Comparison of ENCODE assay signal across 8 cellular contexts in genomic region chr11:85663781-85664560, GRCh38. TPM values are rescaled to one million over a fixed set of nuclear protein-coding genes. Genes with fewer than 3 reads are reported as not detected.
DNase-seq lines count a peak whose midpoint lies in the region; ATAC-seq and TF ChIP-seq lines count a peak whose summit lies in the region.

No MANE protein-coding gene starts in this region.

- TF ChIP-seq CTCF in epithelial cell of esophagus (IDR thresholded peaks at IDR 0.05; ENCODE audit: insufficient read depth, low read depth, low read length, missing control alignments), result peak; percentile 47

- peak; percentile 51 for ATAC-seq in GM19372 (IDR thresholded peaks at IDR 0.05; ENCODE audit: low read depth, unreplicated experiment)
- peak; percentile 49 for ATAC-seq in HG03469 (IDR thresholded peaks at IDR 0.05; ENCODE audit: unreplicated experiment)

- peak; percentile 81 for DNase-seq in COLO668 (lab: John Stamatoyannopoulos, UW; ENCODE audit: unreplicated experiment)
- peak; percentile 37 for DNase-seq in NK-92 (lab: John Stamatoyannopoulos, UW; ENCODE audit: unreplicated experiment)
- peak; percentile 88 for DNase-seq in activated CD8-positive, alpha-beta memory T cell treated with anti-CD3 and anti-CD28 coated beads, Interleukin-2, amount 50 U/mL, for 4 hours
- peak; percentile 66 for DNase-seq in epithelial cell of esophagus (ENCODE audit: low read depth)
- peak; percentile 85 for DNase-seq in mucosa of gallbladder (ENCODE audit: low spot score)
- DNase-seq in stimulated activated CD8-positive, alpha-beta memory T cell treated with anti-CD3 and anti-CD28 coated beads, Interleukin-4, amount 100 ng/mL, for 48 hours, result peak; percentile 87

- peak overlapping the region; percentile 83 for H3K4me3 ChIP-seq in epithelial cell of esophagus (ENCODE audit: low read length)

RNA-seq across cellular contexts. Expression of gene CREBZF, which starts 1.0 kb away (rescaled TPM):
- 48.4 TPM for total RNA-seq in mucosa of gallbladder

RNA-seq across cellular contexts. Expression of gene TMEM126A, which starts 16.2 kb away (rescaled TPM):
- 18.3 TPM for total RNA-seq in mucosa of gallbladder

RNA-seq across cellular contexts. Expression of gene CCDC89, which starts 22.0 kb away (rescaled TPM):
- total RNA-seq in mucosa of gallbladder, result 2.6 TPM

RNA-seq across cellular contexts. Expression of gene TMEM126B, which starts 35.6 kb away (rescaled TPM):
- total RNA-seq in mucosa of gallbladder, result 35.5 TPM

RNA-seq across cellular contexts. Expression of gene DLG2, which starts 36.8 kb away (rescaled TPM):
- 4.4 TPM for total RNA-seq in mucosa of gallbladder

Comparison
In these comparisons a context has a peak if more than half of its experiments do, and no peak if none do; other contexts are left out.
1. Peak in every context shown above with its lines: DNase-seq, ATAC-seq and H3K4me3 ChIP-seq.
2. DNase-seq: peak in every context shown above with its lines; median percentile 88 in activated CD8-positive, alpha-beta memory T cell treated with anti-CD3 and anti-CD28 coated beads, Interleukin-2, amount 50 U/mL, for 4 hours; 87 in stimulated activated CD8-positive, alpha-beta memory T cell treated with anti-CD3 and anti-CD28 coated beads, Interleukin-4, amount 100 ng/mL, for 48 hours; 85 in mucosa of gallbladder; 81 in COLO668; 66 in epithelial cell of esophagus; 37 in NK-92.